Comparison of ENCODE assay signal across 8 cellular contexts in genomic region chr13:50082426-50083283, GRCh38.
DNase-seq lines count a peak whose midpoint lies in the region; ATAC-seq and TF ChIP-seq lines count a peak whose summit lies in the region.

No MANE protein-coding gene starts in this region.

- peaks cover 11% of the 10 kb centered on the region for H3K36me3 Mint-ChIP-seq in memory B cell

- peak; percentile 53 for ATAC-seq in GM19328 (IDR thresholded peaks at IDR 0.05; ENCODE audit: unreplicated experiment)
- ATAC-seq in HG03460 (IDR thresholded peaks at IDR 0.05; ENCODE audit: unreplicated experiment): peak; percentile 61
- peak; percentile 65 for ATAC-seq in memory B cell (ENCODE audit: low read depth)

- peak overlapping the region; percentile 100 for H3K4me3 Mint-ChIP-seq in memory B cell

- no peak for TF ChIP-seq CTCF in C4-2B (conservative IDR thresholded peaks at IDR 0.05)

- H3K27ac ChIP-seq in C4-2B: peak overlapping the region; percentile 97

- H3K9me3 Mint-ChIP-seq in memory B cell: no peaks in the 10 kb centered on the region

- H3K27me3 Mint-ChIP-seq in memory B cell: no peaks in the 10 kb centered on the region

- DNase-seq in NCI-H526 (lab: John Stamatoyannopoulos, UW) (peak; percentile 96 to 98), ecto neural progenitor cell (ENCODE audit: low spot score) (peak; percentile 81), memory B cell (ENCODE audit: low spot score in 2 of 2) (peak; percentile 60 to 61)
- peak; percentile 71 for DNase-seq in activated CD4-positive, alpha-beta T cell treated with anti-CD3 and anti-CD28 coated beads, Interleukin-2, amount 50 U/mL, for 1 hour
- peak; percentile 40 to 64 for DNase-seq in stimulated activated CD8-positive, alpha-beta memory T cell treated with anti-CD3 and anti-CD28 coated beads, Interleukin-2, amount 100 ng/mL, for 1 hour (ENCODE audit: low read depth in 2 of 2)

- H3K27ac Mint-ChIP-seq in memory B cell: peak overlapping the region; percentile 97

- peaks cover 18% of the 10 kb centered on the region for H3K4me1 Mint-ChIP-seq in memory B cell

Comparison
In these comparisons a context has a peak if more than half of its experiments do, and no peak if none do; other contexts are left out.
1. Peak in every context shown above with its lines: DNase-seq, ATAC-seq and H3K27ac ChIP-seq.